Comparison of ENCODE assay signal across 8 cellular contexts in genomic region chr12:56258820-56259183, GRCh38. TPM values are rescaled to one million over a fixed set of nuclear protein-coding genes. Genes with fewer than 3 reads are reported as not detected.
DNase-seq lines count a peak whose midpoint lies in the region; ATAC-seq, FAIRE-seq and TF ChIP-seq lines count a peak whose summit lies in the region.

No MANE protein-coding gene starts in this region.

- WGBS in heart left ventricle, 4 donors, result 16 to 22% (median 17%) methylated on average over 9 of the region's 9 CpGs
- WGBS in GM12878 (ENCODE audit: insufficient coverage, insufficient replicate concordance, low lambda C conversion rate, missing lambda C conversion rate), result 4% methylated on average over 9 of the region's 9 CpGs
- 30% methylated on average over 7 of the region's 9 CpGs for WGBS in mesenchymal stem cell

- no peak overlapping the region for H3K23ac ChIP-seq in mesenchymal stem cell (ENCODE audit: low read length in 2 of 2)

- peak overlapping the region; percentile 26 for H2AK5ac ChIP-seq in mesenchymal stem cell (ENCODE audit: low read length, severe bottlenecking)

- TF ChIP-seq CTCF in heart left ventricle (IDR thresholded peaks at IDR 0.05) (no peak), GM12878 (IDR thresholded peaks at IDR 0.05 in 2 of 3, conservative IDR thresholded peaks at IDR 0.05 in 1 of 3; ENCODE audit: control insufficient read depth in 2 of 3, extremely low read depth in 1 of 3, insufficient read depth in 1 of 3, low read depth in 3 of 3, low read length in 3 of 3) (no peak), uterus (IDR thresholded peaks at IDR 0.05) (no peak)

- H2BK5ac ChIP-seq in mesenchymal stem cell (ENCODE audit: low read depth, low read length, poor library complexity, severe bottlenecking), result no peak overlapping the region

- H3K4ac ChIP-seq in mesenchymal stem cell (ENCODE audit: low read depth in 1 of 2, low read length in 2 of 2), result peak overlapping the region in 1 of 2 experiments; percentile 62

- no peak overlapping the region for H2BK15ac ChIP-seq in mesenchymal stem cell (ENCODE audit: low read depth, poor library complexity, severe bottlenecking)

- no peak for TF ChIP-seq EP300 in GM12878 (IDR thresholded peaks at IDR 0.05; ENCODE audit: borderline replicate concordance in 1 of 2, control insufficient read depth in 1 of 2, low read depth in 2 of 2, low read length in 2 of 2)

- H3K4me2 ChIP-seq in GM12878 (ENCODE audit: control insufficient read depth, insufficient read depth), result peak overlapping the region; percentile 87
- H3K4me2 ChIP-seq in mesenchymal stem cell (ENCODE audit: low read length, poor library complexity, severe bottlenecking), result peak overlapping the region; percentile 64

- in situ Hi-C loops in GM12878 (cut with MboI), result no loop called here

- H3K9me3 ChIP-seq in heart left ventricle (no peaks in the 10 kb centered on the region), GM12878 (replicated peaks; ENCODE audit: control insufficient read depth, insufficient read depth, low read length) (no peaks in the 10 kb centered on the region), mesenchymal stem cell (ENCODE audit: control insufficient read depth, low read length) (no peaks in the 10 kb centered on the region), uterus (no peaks in the 10 kb centered on the region)

- H3K14ac ChIP-seq in mesenchymal stem cell (ENCODE audit: low read length in 2 of 2), result no peak overlapping the region

- peaks cover 11% of the 10 kb centered on the region for H3K79me2 ChIP-seq in GM12878 (ENCODE audit: control insufficient read depth, insufficient read depth, low read length)

- H4K20me1 ChIP-seq in GM12878 (ENCODE audit: control insufficient read depth, insufficient read depth), result no peaks in the 10 kb centered on the region

- intact Hi-C loops in heart left ventricle (cut with DNase I) (loop anchor here in 6 of 10 donors (2.0 to 5.0 kb wide), 3 partner anchors 34 to 66 kb away; partner anchors contain the start of genes NABP2 (in 6 of the 6) and RNF41 (in 4 of the 6)), Right ventricle myocardium superior (cut with DNase I) (no loop called here), GM12878 (cut with micrococcal nuclease; ENCODE audit: unreplicated experiment) (loop anchor here (2.0 kb wide), 2 partner anchors 132 to 140 kb away; partner anchors contain the start of gene ZC3H10), uterus (cut with DNase I; ENCODE audit: low total_unique reads) (no loop called here), sciatic nerve (cut with DNase I) (no loop called here)

- H3K27me3 ChIP-seq in heart left ventricle (no peaks in the 10 kb centered on the region), GM12878 (replicated peaks in 1 of 2; ENCODE audit: control insufficient read depth in 2 of 2, insufficient read depth in 2 of 2, low read length in 1 of 2) (no peaks in the 10 kb centered on the region), mesenchymal stem cell (ENCODE audit: control insufficient read depth in 1 of 2, insufficient read depth in 1 of 2, low read length in 2 of 2) (no peaks in the 10 kb centered on the region), uterus (no peaks in the 10 kb centered on the region)

- POLR2A ChIA-PET in GM12878 (lab: Charles Lee), result interaction anchor here (0.8 to 1.7 kb wide), 3 partner anchors 37 to 141 kb away, joined by 3 to 8 read pairs (median 4); partner anchors contain the start of genes RNF41 and ZC3H10

- BruUV-seq in GM12878 (replicated peaks; lab: Mats Ljungman, UMichigan), result no TSS peak

- no peak for TF ChIP-seq RAD21 in GM12878 (IDR thresholded peaks at IDR 0.05; ENCODE audit: insufficient read depth, low read depth, low read length)

- peaks cover 0 to 32% (median 27%) of the 10 kb centered on the region in 9 donors for H3K36me3 ChIP-seq in heart left ventricle
- peaks cover 1 to 8% of the 10 kb centered on the region in 2 experiments for H3K36me3 ChIP-seq in GM12878 (ENCODE audit: control insufficient read depth in 2 of 2, insufficient read depth in 2 of 2, low read length in 1 of 2)
- peaks cover 21 to 30% of the 10 kb centered on the region in 2 experiments for H3K36me3 ChIP-seq in mesenchymal stem cell (ENCODE audit: control insufficient read depth in 1 of 2, insufficient read depth in 2 of 2, low read depth in 1 of 2, low read length in 2 of 2)
- no peaks in the 10 kb centered on the region for H3K36me3 ChIP-seq in uterus

- H3K4me1 ChIP-seq in heart left ventricle (peaks cover 5 to 29% (median 23%) of the 10 kb centered on the region in 12 donors), GM12878 (ENCODE audit: control insufficient read depth, insufficient read depth, low read length) (peaks cover 7% of the 10 kb centered on the region), mesenchymal stem cell (ENCODE audit: control insufficient read depth, insufficient read depth, low read depth, low read length) (peaks cover 18% of the 10 kb centered on the region), uterus (peaks cover 0 to 11% of the 10 kb centered on the region in 2 donors)

- H2AFZ ChIP-seq in GM12878 (ENCODE audit: control insufficient read depth, low read depth, low read length) (peak overlapping the region; percentile 99), mesenchymal stem cell (ENCODE audit: low read depth, low read length) (peak overlapping the region; percentile 55)

- DNase-seq in heart left ventricle (no peak), Right ventricle myocardium superior (no peak), GM12878 (ENCODE audit: low read depth, low spot score) (no peak), mesenchymal stem cell (no peak), uterus (no peak), sciatic nerve (ENCODE audit: low spot score) (no peak), RPMI8226 (no peak)

- peak overlapping the region; percentile 10 for H4K8ac ChIP-seq in mesenchymal stem cell (ENCODE audit: low read length)

- TF ChIP-seq POLR2A in heart left ventricle (IDR thresholded peaks at IDR 0.05) (no peak), GM12878 (IDR thresholded peaks at IDR 0.05; ENCODE audit: low read depth, low read length) (no peak), uterus (IDR thresholded peaks at IDR 0.05) (no peak)

- H2BK12ac ChIP-seq in mesenchymal stem cell (ENCODE audit: low read length in 2 of 2), result peak overlapping the region in 1 of 2 experiments; percentile 68

- FAIRE-seq in GM12878 (lab: Jason Lieb, UNC), result no peak

- RAD21 ChIA-PET in GM12878 (lab: Charles Lee; ENCODE audit: unreplicated experiment), result interaction anchor here (0.6 to 2.8 kb wide), 5 partner anchors 37 to 290 kb away, joined by 3 to 12 read pairs (median 8); partner anchors contain the start of genes CS and RNF41

- CTCF ChIA-PET in GM12878 (lab: Yijun Ruan, JAX), result interaction anchor here (0.7 to 3.5 kb wide), 14 partner anchors 7 to 320 kb away, joined by 3 to 25 read pairs (median 4); partner anchors contain the start of genes CNPY2, COQ10A, IL23A and RNF41

- H3K79me1 ChIP-seq in mesenchymal stem cell (replicated peaks; ENCODE audit: low read length, poor library complexity, severe bottlenecking), result peaks cover 12% of the 10 kb centered on the region

- H3K18ac ChIP-seq in mesenchymal stem cell (ENCODE audit: low read depth in 1 of 2, low read length in 2 of 2), result peak overlapping the region; percentile 14 to 96

- no peak for ATAC-seq in heart left ventricle
- ATAC-seq in Right ventricle myocardium superior (ENCODE audit: poor library complexity), result no peak
- peak; percentile 9; the same call in 2 of the 3 replicates for ATAC-seq in GM12878
- no peak for ATAC-seq in sciatic nerve
- ATAC-seq in HG03565 (IDR thresholded peaks at IDR 0.05; ENCODE audit: unreplicated experiment), result no peak

- peak overlapping the region; percentile 80 for H3K9ac ChIP-seq in GM12878 (ENCODE audit: control insufficient read depth, insufficient read depth, low read length)
- H3K9ac ChIP-seq in mesenchymal stem cell (ENCODE audit: low read length), result peak overlapping the region; percentile 92

- H3K4me3 ChIP-seq in heart left ventricle (peak overlapping the region; percentile 60 to 99 (median 96)), GM12878 (peak overlapping the region; percentile 95), mesenchymal stem cell (ENCODE audit: insufficient read depth in 1 of 2, low read depth in 1 of 2, low read length in 2 of 2) (peak overlapping the region in 1 of 2 experiments; percentile 97), uterus (peak overlapping the region; percentile 78 to 89)

- SMC1A ChIA-PET in GM12878 (lab: Charles Lee; ENCODE audit: uncharacterized antibody, unreplicated experiment), result interaction anchor here (0.7 to 1.4 kb wide), 4 partner anchors 15 to 205 kb away, joined by 3 to 5 read pairs (median 4); partner anchors contain the start of gene RNF41

- no peak overlapping the region for H2BK120ac ChIP-seq in mesenchymal stem cell (ENCODE audit: low read depth, low read length)

- H4K91ac ChIP-seq in mesenchymal stem cell (ENCODE audit: low read length), result no peak overlapping the region

- peak overlapping the region; percentile 51 to 97 (median 90) for H3K27ac ChIP-seq in heart left ventricle
- peak overlapping the region; percentile 73; the same call in 1 of the 2 replicates for H3K27ac ChIP-seq in GM12878 (ENCODE audit: control insufficient read depth, insufficient read depth)
- peak overlapping the region; percentile 71 for H3K27ac ChIP-seq in mesenchymal stem cell (ENCODE audit: low read length, poor library complexity, severe bottlenecking)
- H3K27ac ChIP-seq in uterus, result peak overlapping the region; percentile 94 to 95

RNA-seq across cellular contexts. Expression of gene ANKRD52, which starts 0.6 kb away (rescaled TPM):
- 10 to 100 TPM; 19.3 to 40.6 (median 28.0) TPM for total RNA-seq in heart left ventricle
- 10 to 100 TPM; 12.2 to 36.7 TPM for polyA plus RNA-seq in heart left ventricle
- 24.6 TPM for total RNA-seq in Right ventricle myocardium superior
- 24.3 and 27.1 TPM in 2 replicates for total RNA-seq in GM12878 (2013; cell fraction: nucleolus; rRNA removed)
- 7.9 and 8.1 TPM in 2 replicates for total RNA-seq in GM12878 (2014; rRNA removed)
- 6.3 and 7.5 TPM in 2 replicates for total RNA-seq in GM12878 (2014; rRNA removed; fragmentation: Illumina TruSeq; extraction: Trizol)
- 49.7 and 52.3 TPM in 2 replicates for total RNA-seq in GM12878 (2021)
- 6.4 TPM for polyA plus RNA-seq in GM12878 (2011; ENCODE audit: low read depth)
- 4.7 and 11.7 TPM in 2 replicates for polyA plus RNA-seq in GM12878 (2011; rRNA removed)
- 14.7 and 16.1 TPM in 2 replicates for polyA plus RNA-seq in GM12878 (2011; cell fraction: cytosol; rRNA removed)
- polyA plus RNA-seq in GM12878 (2011; cell fraction: nucleus; rRNA removed), result 29.4 and 42.3 TPM in 2 replicates
- 11.3 and 15.0 TPM in 2 replicates for polyA plus RNA-seq in GM12878 (2012)
- 17.7 and 24.0 TPM in 2 replicates for polyA plus RNA-seq in GM12878 (2014; fragmentation: Illumina TruSeq; extraction: Trizol)
- 1 to 10 TPM in 1 of 2 experiments, under 1 TPM in 1; 0.90 to 1.2 TPM for polyA plus RNA-seq in GM12878 (2014; fragmentation: Nextera tagmentation; extraction: Ambion mirVana)
- polyA plus RNA-seq in GM12878 (2014; rRNA removed), result 20.6 and 23.9 TPM in 2 replicates
- polyA plus RNA-seq in GM12878 (2016; fragmentation: Nextera tagmentation; extraction: Ambion mirVana), result 10 to 100 TPM; 50.6 to 55.3 TPM
- 21.0 TPM in 2 replicates for polyA minus RNA-seq in GM12878 (2011; rRNA and poly(A)+ RNA removed)
- polyA minus RNA-seq in GM12878 (2011; cell fraction: cytosol; rRNA and poly(A)+ RNA removed), result 13.9 and 14.7 TPM in 2 replicates
- polyA minus RNA-seq in GM12878 (2011; cell fraction: nucleus; rRNA and poly(A)+ RNA removed), result 8.8 and 13.4 TPM in 2 replicates
- 26.4 TPM for polyA plus RNA-seq in mesenchymal stem cell (2013, experiment 1 of 2)
- 25.2 TPM for polyA plus RNA-seq in mesenchymal stem cell (2013, experiment 2 of 2)
- 10 to 100 TPM in 2 of 4 donors, 1 to 10 TPM in 1, under 1 TPM in 1; 0.88 to 35.4 (median 15.5) TPM for total RNA-seq in uterus
- total RNA-seq in sciatic nerve, result 40.1 TPM

RNA-seq across cellular contexts. Expression of gene COQ10A, which starts 7.9 kb away (rescaled TPM):
- total RNA-seq in heart left ventricle, result 100 to 1,000 TPM in 7 of 9 donors, 10 to 100 TPM in 2; 45.7 to 250 (median 129) TPM
- 100 to 1,000 TPM in 1 of 2 donors, 10 to 100 TPM in 1; 89.2 to 249 TPM for polyA plus RNA-seq in heart left ventricle
- total RNA-seq in Right ventricle myocardium superior, result 153 TPM
- total RNA-seq in GM12878 (2013; cell fraction: nucleolus; rRNA removed), result 16.6 and 20.4 TPM in 2 replicates
- total RNA-seq in GM12878 (2014; rRNA removed), result 7.6 and 7.9 TPM in 2 replicates
- total RNA-seq in GM12878 (2014; rRNA removed; fragmentation: Illumina TruSeq; extraction: Trizol), result 4.4 and 5.7 TPM in 2 replicates
- 6.1 and 7.8 TPM in 2 replicates for total RNA-seq in GM12878 (2021)
- 4.2 TPM for polyA plus RNA-seq in GM12878 (2011; ENCODE audit: low read depth)
- 19.5 and 20.9 TPM in 2 replicates for polyA plus RNA-seq in GM12878 (2011; rRNA removed)
- polyA plus RNA-seq in GM12878 (2011; cell fraction: cytosol; rRNA removed), result 18.8 and 20.9 TPM in 2 replicates
- polyA plus RNA-seq in GM12878 (2011; cell fraction: nucleus; rRNA removed), result 24.5 and 28.2 TPM in 2 replicates
- polyA plus RNA-seq in GM12878 (2012), result 5.8 and 6.7 TPM in 2 replicates
- polyA plus RNA-seq in GM12878 (2014; fragmentation: Illumina TruSeq; extraction: Trizol), result 8.8 and 9.5 TPM in 2 replicates
- 1 to 10 TPM; 3.3 to 4.5 TPM for polyA plus RNA-seq in GM12878 (2014; fragmentation: Nextera tagmentation; extraction: Ambion mirVana)
- polyA plus RNA-seq in GM12878 (2014; rRNA removed), result 10.2 and 11.7 TPM in 2 replicates
- 1 to 10 TPM; 4.4 to 6.0 TPM for polyA plus RNA-seq in GM12878 (2016; fragmentation: Nextera tagmentation; extraction: Ambion mirVana)
- 12.9 and 14.1 TPM in 2 replicates for polyA minus RNA-seq in GM12878 (2011; rRNA and poly(A)+ RNA removed)
- polyA minus RNA-seq in GM12878 (2011; cell fraction: cytosol; rRNA and poly(A)+ RNA removed), result 4.0 and 5.6 TPM in 2 replicates
- 8.8 and 11.9 TPM in 2 replicates for polyA minus RNA-seq in GM12878 (2011; cell fraction: nucleus; rRNA and poly(A)+ RNA removed)
- 12.6 TPM for polyA plus RNA-seq in mesenchymal stem cell (2013, experiment 1 of 2)
- polyA plus RNA-seq in mesenchymal stem cell (2013, experiment 2 of 2), result 11.5 TPM
- total RNA-seq in uterus, result 10 to 100 TPM in 3 of 4 donors, 1 to 10 TPM in 1; 2.1 to 28.9 (median 15.2) TPM
- total RNA-seq in sciatic nerve, result 8.3 TPM

RNA-seq across cellular contexts. Expression of gene SLC39A5, which starts 29.0 kb away (rescaled TPM):
- total RNA-seq in heart left ventricle (not detected), Right ventricle myocardium superior (not detected), GM12878 (2014; rRNA removed) (not detected in 2 replicates), GM12878 (2014; rRNA removed; fragmentation: Illumina TruSeq; extraction: Trizol) (not detected in 2 replicates), GM12878 (2021) (0.29 and 0.56 TPM in 2 replicates), uterus (1 to 10 TPM in 1 of 4 donors, under 1 TPM in 2, not detected in 1; 0.29 to 1.8 (median 0.52) TPM), sciatic nerve (0.80 TPM)
- polyA plus RNA-seq in heart left ventricle (under 1 TPM in 1 of 2 donors, not detected in 1; 0.12 TPM), GM12878 (2011; rRNA removed) (0.15 TPM in 1 of 2 replicates, not detected in the other), GM12878 (2014; fragmentation: Illumina TruSeq; extraction: Trizol) (0.15 TPM in 1 of 2 replicates, not detected in the other), GM12878 (2014; fragmentation: Nextera tagmentation; extraction: Ambion mirVana) (not detected), GM12878 (2014; rRNA removed) (0.13 TPM in 1 of 2 replicates, not detected in the other), GM12878 (2016; fragmentation: Nextera tagmentation; extraction: Ambion mirVana) (not detected)
- 2.6 TPM in 1 of 2 replicates, not detected in the other for total RNA-seq in GM12878 (2013; cell fraction: nucleolus; rRNA removed)
- polyA plus RNA-seq in GM12878 (2011; ENCODE audit: low read depth), result 0.28 TPM
- 0.07 and 0.20 TPM in 2 replicates for polyA plus RNA-seq in GM12878 (2011; cell fraction: cytosol; rRNA removed)
- polyA plus RNA-seq in GM12878 (2011; cell fraction: nucleus; rRNA removed), result 1.1 and 1.2 TPM in 2 replicates
- polyA plus RNA-seq in GM12878 (2012), result not detected in 2 replicates
- polyA minus RNA-seq in GM12878 (2011; rRNA and poly(A)+ RNA removed), result not detected in 2 replicates
- polyA minus RNA-seq in GM12878 (2011; cell fraction: cytosol; rRNA and poly(A)+ RNA removed), result not detected in 2 replicates
- not detected in 2 replicates for polyA minus RNA-seq in GM12878 (2011; cell fraction: nucleus; rRNA and poly(A)+ RNA removed)
- 0.10 TPM for polyA plus RNA-seq in mesenchymal stem cell (2013, experiment 1 of 2)
- not detected for polyA plus RNA-seq in mesenchymal stem cell (2013, experiment 2 of 2)

RNA-seq across cellular contexts. Expression of gene NABP2, which starts 34.7 kb away (rescaled TPM):
- total RNA-seq in heart left ventricle (10 to 100 TPM; 18.0 to 27.4 (median 20.7) TPM), Right ventricle myocardium superior (18.8 TPM), GM12878 (2014; rRNA removed) (63.6 and 65.6 TPM in 2 replicates), GM12878 (2014; rRNA removed; fragmentation: Illumina TruSeq; extraction: Trizol) (54.1 and 58.2 TPM in 2 replicates), GM12878 (2021) (45.8 and 51.3 TPM in 2 replicates), uterus (10 to 100 TPM in 2 of 4 donors, 1 to 10 TPM in 2; 5.0 to 28.4 (median 12.2) TPM), sciatic nerve (18.5 TPM)
- polyA plus RNA-seq in heart left ventricle (10 to 100 TPM; 14.8 to 30.1 TPM), GM12878 (2011; rRNA removed) (66.2 and 82.2 TPM in 2 replicates), GM12878 (2014; fragmentation: Illumina TruSeq; extraction: Trizol) (39.3 and 53.8 TPM in 2 replicates), GM12878 (2014; fragmentation: Nextera tagmentation; extraction: Ambion mirVana) (10 to 100 TPM; 20.7 to 29.5 TPM), GM12878 (2014; rRNA removed) (76.4 and 81.7 TPM in 2 replicates), GM12878 (2016; fragmentation: Nextera tagmentation; extraction: Ambion mirVana) (10 to 100 TPM; 90.9 to 97.9 TPM)
- 4.7 and 6.7 TPM in 2 replicates for total RNA-seq in GM12878 (2013; cell fraction: nucleolus; rRNA removed)
- polyA plus RNA-seq in GM12878 (2011; ENCODE audit: low read depth), result 20.2 TPM
- 101 and 104 TPM in 2 replicates for polyA plus RNA-seq in GM12878 (2011; cell fraction: cytosol; rRNA removed)
- polyA plus RNA-seq in GM12878 (2011; cell fraction: nucleus; rRNA removed), result 16.4 and 21.1 TPM in 2 replicates
- 34.9 and 37.2 TPM in 2 replicates for polyA plus RNA-seq in GM12878 (2012)
- 35.5 and 37.7 TPM in 2 replicates for polyA minus RNA-seq in GM12878 (2011; rRNA and poly(A)+ RNA removed)
- 10.5 and 12.6 TPM in 2 replicates for polyA minus RNA-seq in GM12878 (2011; cell fraction: cytosol; rRNA and poly(A)+ RNA removed)
- polyA minus RNA-seq in GM12878 (2011; cell fraction: nucleus; rRNA and poly(A)+ RNA removed), result 4.5 and 11.0 TPM in 2 replicates
- 27.3 TPM for polyA plus RNA-seq in mesenchymal stem cell (2013, experiment 1 of 2)
- polyA plus RNA-seq in mesenchymal stem cell (2013, experiment 2 of 2), result 26.7 TPM

RNA-seq across cellular contexts. Expression of gene RNF41, which starts 37.1 kb away (rescaled TPM):
- 10 to 100 TPM; 41.7 to 84.0 (median 53.3) TPM for total RNA-seq in heart left ventricle
- 10 to 100 TPM; 10.6 to 62.4 TPM for polyA plus RNA-seq in heart left ventricle
- total RNA-seq in Right ventricle myocardium superior, result 48.1 TPM
- total RNA-seq in GM12878 (2013; cell fraction: nucleolus; rRNA removed), result 36.1 and 37.8 TPM in 2 replicates
- total RNA-seq in GM12878 (2014; rRNA removed), result 38.0 and 44.8 TPM in 2 replicates
- 28.8 and 30.1 TPM in 2 replicates for total RNA-seq in GM12878 (2014; rRNA removed; fragmentation: Illumina TruSeq; extraction: Trizol)
- 29.9 and 31.0 TPM in 2 replicates for total RNA-seq in GM12878 (2021)
- 18.7 TPM for polyA plus RNA-seq in GM12878 (2011; ENCODE audit: low read depth)
- polyA plus RNA-seq in GM12878 (2011; rRNA removed), result 30.9 and 47.8 TPM in 2 replicates
- 57.2 and 72.2 TPM in 2 replicates for polyA plus RNA-seq in GM12878 (2011; cell fraction: cytosol; rRNA removed)
- polyA plus RNA-seq in GM12878 (2011; cell fraction: nucleus; rRNA removed), result 43.2 and 46.7 TPM in 2 replicates
- 22.2 and 25.5 TPM in 2 replicates for polyA plus RNA-seq in GM12878 (2012)
- polyA plus RNA-seq in GM12878 (2014; fragmentation: Illumina TruSeq; extraction: Trizol), result 27.6 and 33.2 TPM in 2 replicates
- 10 to 100 TPM; 11.1 to 24.5 TPM for polyA plus RNA-seq in GM12878 (2014; fragmentation: Nextera tagmentation; extraction: Ambion mirVana)
- polyA plus RNA-seq in GM12878 (2014; rRNA removed), result 38.2 and 39.2 TPM in 2 replicates
- polyA plus RNA-seq in GM12878 (2016; fragmentation: Nextera tagmentation; extraction: Ambion mirVana), result 10 to 100 TPM; 22.3 to 23.9 TPM
- polyA minus RNA-seq in GM12878 (2011; rRNA and poly(A)+ RNA removed), result 134 and 148 TPM in 2 replicates
- 15.5 and 29.6 TPM in 2 replicates for polyA minus RNA-seq in GM12878 (2011; cell fraction: cytosol; rRNA and poly(A)+ RNA removed)
- 29.4 and 52.3 TPM in 2 replicates for polyA minus RNA-seq in GM12878 (2011; cell fraction: nucleus; rRNA and poly(A)+ RNA removed)
- 37.4 TPM for polyA plus RNA-seq in mesenchymal stem cell (2013, experiment 1 of 2)
- polyA plus RNA-seq in mesenchymal stem cell (2013, experiment 2 of 2), result 37.4 TPM
- 10 to 100 TPM; 40.3 to 84.8 (median 58.0) TPM for total RNA-seq in uterus
- total RNA-seq in sciatic nerve, result 40.7 TPM

Comparison
In these comparisons a context has a peak if more than half of its experiments do, and no peak if none do; other contexts are left out.
1. intact Hi-C loops: an anchor here in heart left ventricle (2.0 to 5.0 kb wide) and GM12878 (2.0 kb wide); none called in Right ventricle myocardium superior, uterus and sciatic nerve.